Comparison of ENCODE assay signal across 8 cellular contexts in the genomic region with DNA sequence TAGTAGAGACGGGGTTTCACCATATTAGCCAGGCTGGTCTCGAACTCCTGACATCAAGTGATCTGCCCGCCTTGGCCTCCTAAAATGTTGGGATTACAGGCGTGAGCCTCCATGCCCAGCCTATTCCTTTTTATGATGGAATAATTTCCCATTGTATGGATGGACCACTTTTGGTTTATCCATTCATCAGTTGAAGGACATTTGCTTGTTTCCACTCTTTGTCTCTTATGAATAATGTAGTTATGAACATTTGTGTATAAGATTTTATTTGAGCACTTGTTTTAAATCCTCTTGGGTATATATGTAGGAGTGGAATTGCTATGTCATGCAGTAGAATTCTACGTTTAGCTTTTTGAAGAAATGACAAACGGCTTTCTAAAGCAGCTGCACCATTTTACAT.
"Had no signal": no experiment of that assay in that cellular context is flagged by ENCODE, and none has a peak within 500 bp of the region (broad histone marks: within the 10 kb centered on the region; RNA-seq: fewer than 3 reads in every experiment).

No MANE protein-coding gene starts in this region.

- ATAC-seq: GM12878 had no signal

- H3K4me3 ChIP-seq: GM12878 had no signal

- DNase-seq: GDM1, GF-D8 had no signal

- FAIRE-seq: G401.6, GM12878, GM12891, GM12892, GM18507, GM19239 had no signal
